1 cellular context compared by ENCODE assay signal in the genomic region with DNA sequence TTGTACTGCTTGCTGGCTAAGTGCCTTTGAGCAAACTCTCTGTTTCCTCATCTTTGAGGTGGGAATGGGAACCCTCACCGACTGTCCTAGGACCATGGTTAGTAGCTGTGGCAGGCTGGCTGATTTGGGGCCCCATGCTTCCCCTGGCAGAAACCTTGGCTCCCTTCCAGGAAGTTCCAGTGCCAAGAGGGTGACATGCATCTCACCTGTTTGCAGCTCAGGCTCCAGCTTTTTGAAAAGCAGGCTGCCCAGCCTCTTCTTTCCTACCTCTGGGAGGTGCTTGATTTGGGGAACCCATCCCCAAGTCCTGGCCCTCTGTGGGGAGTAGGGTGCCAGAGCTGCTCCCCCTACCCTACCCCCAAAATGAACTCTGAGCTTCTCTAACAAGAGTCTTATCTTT.
TF ChIP-seq lines count a peak whose summit lies in the region.

No MANE protein-coding gene starts in this region.

TF ChIP-seq in GM12878, 131 proteins besides CTCF, POLR2A, EP300 and RAD21 (continued from another document):
- TF ChIP-seq, protein P1, sequence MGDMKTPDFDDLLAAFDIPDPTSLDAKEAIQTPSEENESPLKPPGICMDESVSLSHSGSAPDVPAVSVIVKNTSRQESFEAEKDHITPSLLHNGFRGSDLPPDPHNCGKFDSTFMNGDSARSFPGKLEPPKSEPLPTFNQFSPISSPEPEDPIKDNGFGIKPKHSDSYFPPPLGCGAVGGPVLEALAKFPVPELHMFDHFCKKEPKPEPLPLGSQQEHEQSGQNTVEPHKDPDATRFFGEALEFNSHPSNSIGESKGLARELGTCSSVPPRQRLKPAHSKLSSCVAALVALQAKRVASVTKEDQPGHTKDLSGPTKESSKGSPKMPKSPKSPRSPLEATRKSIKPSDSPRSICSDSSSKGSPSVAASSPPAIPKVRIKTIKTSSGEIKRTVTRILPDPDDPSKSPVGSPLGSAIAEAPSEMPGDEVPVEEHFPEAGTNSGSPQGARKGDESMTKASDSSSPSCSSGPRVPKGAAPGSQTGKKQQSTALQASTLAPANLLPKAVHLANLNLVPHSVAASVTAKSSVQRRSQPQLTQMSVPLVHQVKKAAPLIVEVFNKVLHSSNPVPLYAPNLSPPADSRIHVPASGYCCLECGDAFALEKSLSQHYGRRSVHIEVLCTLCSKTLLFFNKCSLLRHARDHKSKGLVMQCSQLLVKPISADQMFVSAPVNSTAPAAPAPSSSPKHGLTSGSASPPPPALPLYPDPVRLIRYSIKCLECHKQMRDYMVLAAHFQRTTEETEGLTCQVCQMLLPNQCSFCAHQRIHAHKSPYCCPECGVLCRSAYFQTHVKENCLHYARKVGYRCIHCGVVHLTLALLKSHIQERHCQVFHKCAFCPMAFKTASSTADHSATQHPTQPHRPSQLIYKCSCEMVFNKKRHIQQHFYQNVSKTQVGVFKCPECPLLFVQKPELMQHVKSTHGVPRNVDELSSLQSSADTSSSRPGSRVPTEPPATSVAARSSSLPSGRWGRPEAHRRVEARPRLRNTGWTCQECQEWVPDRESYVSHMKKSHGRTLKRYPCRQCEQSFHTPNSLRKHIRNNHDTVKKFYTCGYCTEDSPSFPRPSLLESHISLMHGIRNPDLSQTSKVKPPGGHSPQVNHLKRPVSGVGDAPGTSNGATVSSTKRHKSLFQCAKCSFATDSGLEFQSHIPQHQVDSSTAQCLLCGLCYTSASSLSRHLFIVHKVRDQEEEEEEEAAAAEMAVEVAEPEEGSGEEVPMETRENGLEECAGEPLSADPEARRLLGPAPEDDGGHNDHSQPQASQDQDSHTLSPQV (IDR thresholded peaks at IDR 0.05): peak; percentile 9; the same call in 1 of the 2 replicates
- TF ChIP-seq, protein P2, sequence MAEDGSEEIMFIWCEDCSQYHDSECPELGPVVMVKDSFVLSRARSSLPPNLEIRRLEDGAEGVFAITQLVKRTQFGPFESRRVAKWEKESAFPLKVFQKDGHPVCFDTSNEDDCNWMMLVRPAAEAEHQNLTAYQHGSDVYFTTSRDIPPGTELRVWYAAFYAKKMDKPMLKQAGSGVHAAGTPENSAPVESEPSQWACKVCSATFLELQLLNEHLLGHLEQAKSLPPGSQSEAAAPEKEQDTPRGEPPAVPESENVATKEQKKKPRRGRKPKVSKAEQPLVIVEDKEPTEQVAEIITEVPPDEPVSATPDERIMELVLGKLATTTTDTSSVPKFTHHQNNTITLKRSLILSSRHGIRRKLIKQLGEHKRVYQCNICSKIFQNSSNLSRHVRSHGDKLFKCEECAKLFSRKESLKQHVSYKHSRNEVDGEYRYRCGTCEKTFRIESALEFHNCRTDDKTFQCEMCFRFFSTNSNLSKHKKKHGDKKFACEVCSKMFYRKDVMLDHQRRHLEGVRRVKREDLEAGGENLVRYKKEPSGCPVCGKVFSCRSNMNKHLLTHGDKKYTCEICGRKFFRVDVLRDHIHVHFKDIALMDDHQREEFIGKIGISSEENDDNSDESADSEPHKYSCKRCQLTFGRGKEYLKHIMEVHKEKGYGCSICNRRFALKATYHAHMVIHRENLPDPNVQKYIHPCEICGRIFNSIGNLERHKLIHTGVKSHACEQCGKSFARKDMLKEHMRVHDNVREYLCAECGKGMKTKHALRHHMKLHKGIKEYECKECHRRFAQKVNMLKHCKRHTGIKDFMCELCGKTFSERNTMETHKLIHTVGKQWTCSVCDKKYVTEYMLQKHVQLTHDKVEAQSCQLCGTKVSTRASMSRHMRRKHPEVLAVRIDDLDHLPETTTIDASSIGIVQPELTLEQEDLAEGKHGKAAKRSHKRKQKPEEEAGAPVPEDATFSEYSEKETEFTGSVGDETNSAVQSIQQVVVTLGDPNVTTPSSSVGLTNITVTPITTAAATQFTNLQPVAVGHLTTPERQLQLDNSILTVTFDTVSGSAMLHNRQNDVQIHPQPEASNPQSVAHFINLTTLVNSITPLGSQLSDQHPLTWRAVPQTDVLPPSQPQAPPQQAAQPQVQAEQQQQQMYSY (CRISPR knock-in tag; IDR thresholded peaks at IDR 0.05): no peak
- TF ChIP-seq SMARCA5 (IDR thresholded peaks at IDR 0.05) (no peak), ESRRA (IDR thresholded peaks at IDR 0.05; ENCODE audit: low read length) (no peak), LARP7 (IDR thresholded peaks at IDR 0.05) (no peak)
- TF ChIP-seq, protein P3, sequence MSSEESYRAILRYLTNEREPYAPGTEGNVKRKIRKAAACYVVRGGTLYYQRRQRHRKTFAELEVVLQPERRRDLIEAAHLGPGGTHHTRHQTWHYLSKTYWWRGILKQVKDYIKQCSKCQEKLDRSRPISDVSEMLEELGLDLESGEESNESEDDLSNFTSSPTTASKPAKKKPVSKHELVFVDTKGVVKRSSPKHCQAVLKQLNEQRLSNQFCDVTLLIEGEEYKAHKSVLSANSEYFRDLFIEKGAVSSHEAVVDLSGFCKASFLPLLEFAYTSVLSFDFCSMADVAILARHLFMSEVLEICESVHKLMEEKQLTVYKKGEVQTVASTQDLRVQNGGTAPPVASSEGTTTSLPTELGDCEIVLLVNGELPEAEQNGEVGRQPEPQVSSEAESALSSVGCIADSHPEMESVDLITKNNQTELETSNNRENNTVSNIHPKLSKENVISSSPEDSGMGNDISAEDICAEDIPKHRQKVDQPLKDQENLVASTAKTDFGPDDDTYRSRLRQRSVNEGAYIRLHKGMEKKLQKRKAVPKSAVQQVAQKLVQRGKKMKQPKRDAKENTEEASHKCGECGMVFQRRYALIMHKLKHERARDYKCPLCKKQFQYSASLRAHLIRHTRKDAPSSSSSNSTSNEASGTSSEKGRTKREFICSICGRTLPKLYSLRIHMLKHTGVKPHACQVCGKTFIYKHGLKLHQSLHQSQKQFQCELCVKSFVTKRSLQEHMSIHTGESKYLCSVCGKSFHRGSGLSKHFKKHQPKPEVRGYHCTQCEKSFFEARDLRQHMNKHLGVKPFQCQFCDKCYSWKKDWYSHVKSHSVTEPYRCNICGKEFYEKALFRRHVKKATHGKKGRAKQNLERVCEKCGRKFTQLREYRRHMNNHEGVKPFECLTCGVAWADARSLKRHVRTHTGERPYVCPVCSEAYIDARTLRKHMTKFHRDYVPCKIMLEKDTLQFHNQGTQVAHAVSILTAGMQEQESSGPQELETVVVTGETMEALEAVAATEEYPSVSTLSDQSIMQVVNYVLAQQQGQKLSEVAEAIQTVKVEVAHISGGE (CRISPR knock-in tag; IDR thresholded peaks at IDR 0.05): no peak
